In genomic region chr7:134500982-134501381, GRCh38 we compare ENCODE assay signal across 33 cellular contexts. TPM values are rescaled to one million over a fixed set of nuclear protein-coding genes. Genes with fewer than 3 reads are reported as not detected.
"Had no signal": no experiment of that assay in that cellular context is flagged by ENCODE, and none has a peak within 500 bp of the region (broad histone marks: within the 10 kb centered on the region; RNA-seq: fewer than 3 reads in every experiment).

No MANE protein-coding gene starts in this region.

- H3K27ac ChIP-seq: left lung, lower lobe of right lung, pancreas, prostate gland, skin epidermis, stomach, testis, thyroid gland, transverse colon, upper lobe of left lung, vagina had no signal

- ATAC-seq: left colon; left lung; lower lobe of right lung; natural killer cell treated with Interleukin-12 subunit alpha and Interleukin-12 subunit beta and Interleukin-15 and Interleukin-18, amount 100 ng/mL, for 72 hours; pancreas; right cardiac atrium; sciatic nerve; stimulated activated naive B cell treated with anti-CD40 and anti-IgM and Interleukin-4, amounts not matched to agents 10 μg/mL and 1 μg/mL and 100 μg/mL, for 72 hours; stimulated activated naive CD8-positive, alpha-beta T cell treated with anti-CD3 and anti-CD28 coated beads, Interleukin-15, Interleukin-2, amounts not matched to agents 100 U/mL and 50 U/mL, for 24 hours had no signal

- H3K4me3 ChIP-seq: left lung, lower lobe of right lung, pancreas, prostate gland, skin epidermis, stomach, testis, thyroid gland, transverse colon, upper lobe of left lung, vagina had no signal

- FAIRE-seq: islet of Langerhans, kidney, pancreas had no signal

- H3K9me3 ChIP-seq: left lung, lower lobe of right lung, pancreas, prostate gland, stomach, testis, thyroid gland, transverse colon, upper lobe of left lung, vagina had no signal

- DNase-seq: hypothalamus; immature natural killer cell; kidney; left colon; left lung; lower lobe of right lung; naive B cell; pancreas; posterior cingulate gyrus; retina; right cardiac atrium; stimulated activated CD4-positive, alpha-beta T cell treated with anti-CD3 and anti-CD28 coated beads, Interleukin-12 subunit alpha, Interleukin-12 subunit beta, amount 100 ng/mL, for 4 hours; stimulated activated CD4-positive, alpha-beta T cell treated with anti-CD3 and anti-CD28 coated beads, Interleukin-15, amount 100 ng/mL, for 24 hours; stimulated activated CD4-positive, alpha-beta T cell treated with anti-CD3 and anti-CD28 coated beads, Interleukin-2, amount 100 ng/mL, for 24 hours; stimulated activated CD4-positive, alpha-beta T cell treated with anti-CD3 and anti-CD28 coated beads, Interleukin-4, amount 100 ng/mL, for 1 hour; stimulated activated naive B cell treated with anti-CD40 and anti-IgM and Interleukin-4, amounts not matched to agents 10 μg/mL and 1 μg/mL and 100 μg/mL, for 72 hours; stimulated activated naive CD8-positive, alpha-beta T cell treated with anti-CD3 and anti-CD28 coated beads, Interleukin-15, Interleukin-2, amounts not matched to agents 100 U/mL and 50 U/mL, for 24 hours; stomach; testis; thyroid gland; transverse colon; upper lobe of left lung had no signal

- H3K27me3 ChIP-seq: left lung, testis, thyroid gland, transverse colon, upper lobe of left lung, vagina had no signal

- H3K36me3 ChIP-seq: left lung, lower lobe of right lung, pancreas, prostate gland, stomach, thyroid gland, transverse colon, upper lobe of left lung, vagina had no signal

- H3K4me1 ChIP-seq: lower lobe of right lung, pancreas, prostate gland, stomach, testis, thyroid gland, transverse colon, vagina had no signal

RNA-seq across cellular contexts. Expression of gene AKR1B10, which starts 26.4 kb away (rescaled TPM):
- total RNA-seq: left lung; lower lobe of right lung; mononuclear cell; natural killer cell treated with Interleukin-12 subunit alpha and Interleukin-12 subunit beta and Interleukin-15 and Interleukin-18, amount 100 ng/mL, for 72 hours had no signal
- polyA plus RNA-seq: immature natural killer cell, neural cell had no signal

RNA-seq across cellular contexts. Expression of gene AKR1B15, which starts 47.9 kb away (rescaled TPM):
- total RNA-seq: kidney; left lung; liver; lower lobe of right lung; mononuclear cell; natural killer cell treated with Interleukin-12 subunit alpha and Interleukin-12 subunit beta and Interleukin-15 and Interleukin-18, amount 100 ng/mL, for 72 hours; omental fat pad; right cardiac atrium; upper lobe of left lung; urinary bladder had no signal
- polyA plus RNA-seq: immature natural killer cell, neural cell, pancreas had no signal
